ENCODE assay signal across 8 cellular contexts in genomic region chr18:55587341-55588000, GRCh38. TPM values are rescaled to one million over a fixed set of nuclear protein-coding genes. Genes with fewer than 3 reads are reported as not detected.
DNase-seq lines count a peak whose midpoint lies in the region; ATAC-seq, FAIRE-seq and TF ChIP-seq lines count a peak whose summit lies in the region.

No MANE protein-coding gene starts in this region.

- peak overlapping the region; percentile 45; the same call in 1 of the 2 replicates for H4K8ac ChIP-seq in H1 (ENCODE audit: extremely low read depth, insufficient read depth, low read length)

- no peaks in the 10 kb centered on the region for H3K27me3 ChIP-seq in BLaER1
- H3K27me3 ChIP-seq in HUES6 (ENCODE audit: control insufficient read depth, insufficient read depth, low read length), result no peaks in the 10 kb centered on the region
- no peaks in the 10 kb centered on the region for H3K27me3 ChIP-seq in SJCRH30
- H3K27me3 ChIP-seq in H1 (replicated peaks in 1 of 4; ENCODE audit: control insufficient read depth in 3 of 4, extremely low read depth in 1 of 4, insufficient read depth in 3 of 4, low read length in 3 of 4), result no peaks in the 10 kb centered on the region

- peaks cover 0 to 59% of the 10 kb centered on the region in 2 experiments; a peak in 3 of 4 replicates for H3K79me2 ChIP-seq in H1 (ENCODE audit: control insufficient read depth in 1 of 2, insufficient read depth in 2 of 2, low read length in 2 of 2)

- no peak for TF ChIP-seq RAD21 in H1 (IDR thresholded peaks at IDR 0.05 in 1 of 2, conservative IDR thresholded peaks at IDR 0.05 in 1 of 2; ENCODE audit: low read depth in 2 of 2, low read length in 2 of 2)

- H3K9ac ChIP-seq in BLaER1 (peak overlapping the region; percentile 92), HUES6 (ENCODE audit: low read length) (peak overlapping the region; percentile 38), H1 (replicated peaks in 1 of 4; ENCODE audit: extremely low read depth in 1 of 4, low read depth in 3 of 4, low read length in 3 of 4) (peak overlapping the region; percentile 39 to 88 (median 61); a peak in 4 of 7 replicates)

- H4K20me1 ChIP-seq in BLaER1 (peaks cover 1% of the 10 kb centered on the region; the same call in 1 of the 2 replicates), H1 (replicated peaks in 1 of 2; ENCODE audit: control insufficient read depth in 1 of 2, insufficient read depth in 2 of 2, low read length in 2 of 2) (no peaks in the 10 kb centered on the region)

- TF ChIP-seq POLR2A in H1 (IDR thresholded peaks at IDR 0.05; ENCODE audit: control extremely low read depth in 1 of 2, low read depth in 2 of 2, low read length in 2 of 2), result no peak

- no peak overlapping the region for H3K56ac ChIP-seq in H1 (replicated peaks; ENCODE audit: insufficient read length, low read depth, low read length)

- TF ChIP-seq CTCF in H1 (IDR thresholded peaks at IDR 0.05; ENCODE audit: control extremely low read depth in 1 of 3, insufficient read depth in 1 of 3, low read depth in 1 of 3, low read length in 3 of 3), result no peak

- 0% methylated on average over 11 of the region's 44 CpGs; no CpG with 5 or more reads in 1 of the 2 experiments for WGBS in H1 (ENCODE audit: extremely low coverage in 1 of 2, insufficient coverage in 1 of 2, insufficient read length in 1 of 2, insufficient replicate concordance in 2 of 2, low coverage in 1 of 2, low lambda C conversion rate in 2 of 2, missing lambda C conversion rate in 1 of 2), 2 experiments
- WGBS in urinary bladder, result under 1% methylated on average over 41 of the region's 44 CpGs

- no peak overlapping the region for H2AK5ac ChIP-seq in H1 (ENCODE audit: low read depth, low read length)

- H2BK15ac ChIP-seq in H1 (ENCODE audit: low read length), result no peak overlapping the region

- no peak for FAIRE-seq in H1 (lab: Jason Lieb, UNC)

- no peak overlapping the region for H2AFZ ChIP-seq in H1 (ENCODE audit: low read length)

- H3K9me3 ChIP-seq in BLaER1 (no peaks in the 10 kb centered on the region), HUES6 (ENCODE audit: control insufficient read depth, insufficient read depth, low read depth, low read length) (no peaks in the 10 kb centered on the region), SJCRH30 (replicated peaks) (no peaks in the 10 kb centered on the region), H1 (ENCODE audit: insufficient read depth in 2 of 2, low read depth in 1 of 2, low read length in 1 of 2) (no peaks in the 10 kb centered on the region)

- POLR2A ChIA-PET in H1 (lab: Charles Lee; ENCODE audit: partially characterized antibody), result interaction anchor here (0.5 kb wide), 1 partner anchor 99 kb away, joined by 3 read pairs; no protein-coding TSS in a partner anchor

- no peak overlapping the region for H3K14ac ChIP-seq in H1 (ENCODE audit: insufficient read length)

- peak overlapping the region; percentile 11; the same call in 1 of the 2 replicates for H3K18ac ChIP-seq in H1 (ENCODE audit: extremely low read depth, low read length)

- H3K4me2 ChIP-seq in BLaER1, result no peak overlapping the region
- peak overlapping the region; percentile 57 to 79 for H3K4me2 ChIP-seq in H1 (ENCODE audit: insufficient read depth in 1 of 2, low read depth in 2 of 2, low read length in 2 of 2)

- no peak overlapping the region for H2BK12ac ChIP-seq in H1 (ENCODE audit: low read depth, low read length)

- H3K4me3 ChIP-seq in BLaER1 (peak overlapping the region; percentile 74), HUES6 (ENCODE audit: low read depth, low read length) (peak overlapping the region; percentile 72), SJCRH30 (peak overlapping the region; percentile 67), H1 (ENCODE audit: extremely low read depth in 1 of 4, insufficient read depth in 2 of 4, low read depth in 3 of 4, low read length in 4 of 4) (peak overlapping the region; percentile 54 to 95 (median 58)), urinary bladder (ENCODE audit: low read depth, low read length) (peak overlapping the region; percentile 96)

- H3K4me1 ChIP-seq in BLaER1 (peaks cover 35% of the 10 kb centered on the region), HUES6 (ENCODE audit: control insufficient read depth, insufficient read depth, low read length) (peaks cover 41% of the 10 kb centered on the region), SJCRH30 (peaks cover 3% of the 10 kb centered on the region; the same call in 1 of the 2 replicates), H1 (replicated peaks in 1 of 4; ENCODE audit: control insufficient read depth in 3 of 4, insufficient read depth in 4 of 4, low read length in 3 of 4) (peaks cover 0 to 17% (median 6%) of the 10 kb centered on the region in 4 experiments; a peak in 5 of 7 replicates), urinary bladder (ENCODE audit: insufficient read depth) (no peaks in the 10 kb centered on the region)

- H3K4ac ChIP-seq in H1 (replicated peaks; ENCODE audit: insufficient read length, low read depth, low read length), result no peak overlapping the region

- ATAC-seq in GM21825 (IDR thresholded peaks at IDR 0.05; ENCODE audit: unreplicated experiment), result no peak

- peak overlapping the region; percentile 28 for H4K91ac ChIP-seq in H1 (replicated peaks; ENCODE audit: insufficient read length, low read length)

- no peak overlapping the region for H2BK20ac ChIP-seq in H1 (ENCODE audit: low read length)

- peak; percentile 19 to 39 for DNase-seq in SJCRH30
- no peak for DNase-seq in H1 (ENCODE audit: low read depth in 1 of 2, low spot score in 2 of 2)
- peak; percentile 64 for DNase-seq in midbrain (lab: John Stamatoyannopoulos, UW)
- no peak for DNase-seq in activated CD4-positive, alpha-beta T cell treated with anti-CD3 and anti-CD28 coated beads, Interleukin-2, amount 50 U/mL, for 1 hour

- H3K27ac ChIP-seq in BLaER1 (peak overlapping the region; percentile 91), HUES6 (ENCODE audit: low read depth, low read length) (no peak overlapping the region), SJCRH30 (peak overlapping the region; percentile 27; the same call in 1 of the 2 replicates), H1 (ENCODE audit: low read depth, low read length) (no peak overlapping the region), urinary bladder (ENCODE audit: low read depth) (peak overlapping the region; percentile 84)

- H4K5ac ChIP-seq in H1 (ENCODE audit: insufficient read length, low read depth, low read length), result peak overlapping the region; percentile 71

- H2BK120ac ChIP-seq in H1 (replicated peaks; ENCODE audit: low read depth, low read length), result no peak overlapping the region

- no peaks in the 10 kb centered on the region for H3K79me1 ChIP-seq in H1 (ENCODE audit: low read depth, low read length)

- CTCF ChIA-PET in H1 (lab: Charles Lee; ENCODE audit: partially characterized antibody), result interaction anchor here (0.6 to 0.7 kb wide), 3 partner anchors 160 to 353 kb away, joined by 3 to 4 read pairs (median 4); no protein-coding TSS in a partner anchor

- H3K23ac ChIP-seq in H1 (ENCODE audit: insufficient read length), result no peak overlapping the region

- peaks cover 2% of the 10 kb centered on the region; the same call in 1 of the 2 replicates for H3K23me2 ChIP-seq in H1 (ENCODE audit: low read depth, low read length)

- H3K36me3 ChIP-seq in BLaER1 (no peaks in the 10 kb centered on the region; the same call in 1 of the 2 replicates), HUES6 (ENCODE audit: control insufficient read depth, insufficient read depth, low read length) (peaks cover 16% of the 10 kb centered on the region), SJCRH30 (no peaks in the 10 kb centered on the region), H1 (ENCODE audit: control insufficient read depth in 2 of 4, insufficient read depth in 4 of 4, low read length in 3 of 4) (peaks cover 0 to 33% (median 2%) of the 10 kb centered on the region in 4 experiments; a peak in 2 of 8 replicates), urinary bladder (ENCODE audit: insufficient read depth) (no peaks in the 10 kb centered on the region)

- H2BK5ac ChIP-seq in H1 (ENCODE audit: low read depth, low read length), result peak overlapping the region; percentile 54

- no peak for TF ChIP-seq EP300 in H1 (IDR thresholded peaks at IDR 0.05; ENCODE audit: borderline replicate concordance in 1 of 2, low read depth in 2 of 2, low read length in 2 of 2)

TF ChIP-seq in H1, 55 proteins besides CTCF, POLR2A, EP300 and RAD21:
- TF ChIP-seq SRF (IDR thresholded peaks at IDR 0.05; ENCODE audit: low read depth, low read length) (no peak), CTBP2 (IDR thresholded peaks at IDR 0.05; ENCODE audit: borderline replicate concordance, insufficient read depth, insufficient read length, low read length) (no peak), HDAC2 (IDR thresholded peaks at IDR 0.05; ENCODE audit: borderline replicate concordance in 1 of 2, low read depth in 2 of 2, low read length in 2 of 2) (0 out of 4 replicates have a peak, but pooled peaks of 1 of the 2 experiments have one; percentile 27), HDAC6 (IDR thresholded peaks at IDR 0.05; ENCODE audit: low read depth, low read length) (no peak), ZNF274 (IDR thresholded peaks at IDR 0.05; ENCODE audit: borderline replicate concordance, extremely low read depth, low read length) (no peak), GABPA (IDR thresholded peaks at IDR 0.05; ENCODE audit: borderline replicate concordance, insufficient read depth, low read length) (no peak), SIX5 (IDR thresholded peaks at IDR 0.05; ENCODE audit: low read depth, low read length) (no peak)

RNA-seq across cellular contexts. Expression of gene TCF4, which starts 0.5 kb away (rescaled TPM):
- total RNA-seq in SJCRH30 (2014; rRNA removed; shearing (Covaris generic)), result 35.1 and 37.3 TPM in 2 replicates
- total RNA-seq in H1 (2021; fragmentation: NEBNext Ultra II Directional; extraction: Animal tissue kit (Norgen Biotek cat#: 25700)), result 113 and 118 TPM in 2 replicates
- 57.8 and 59.3 TPM in 2 replicates for polyA plus RNA-seq in H1 (2011; rRNA removed)
- polyA plus RNA-seq in H1 (2011; cell fraction: cytosol; rRNA removed), result 42.9 TPM
- polyA plus RNA-seq in H1 (2011; cell fraction: nucleus; rRNA removed), result 122 TPM
- polyA plus RNA-seq in H1 (2012, experiment 1 of 2), result 42.2 to 52.2 TPM (median 50.9 TPM) in 4 replicates
- polyA plus RNA-seq in H1 (2012, experiment 2 of 2), result 4.2 TPM
- 65.1 TPM for polyA plus RNA-seq in H1 (2013, experiment 1 of 2)
- polyA plus RNA-seq in H1 (2013, experiment 2 of 2), result 59.8 TPM
- 352 and 443 TPM in 2 replicates for polyA minus RNA-seq in H1 (2011; rRNA and poly(A)+ RNA removed)
- polyA minus RNA-seq in H1 (2011; cell fraction: cytosol; rRNA and poly(A)+ RNA removed), result 85.9 TPM
- polyA minus RNA-seq in H1 (2011; cell fraction: nucleus; rRNA and poly(A)+ RNA removed), result 467 TPM
- total RNA-seq in urinary bladder, result 464 TPM
- polyA plus RNA-seq in urinary bladder, result 46.3 TPM

Comparison
In these comparisons a context has a peak if more than half of its experiments do, and no peak if none do; other contexts are left out.
1. H3K27ac ChIP-seq: peak in BLaER1 (single experiment), SJCRH30 (single experiment) and urinary bladder (single experiment); none in HUES6 (single experiment) and H1 (single experiment).
2. H3K9ac ChIP-seq: peak in every context shown above with its lines; median percentile 92 in BLaER1; 61 in H1; 38 in HUES6.
3. DNase-seq: peak in SJCRH30 (2 of 2) and midbrain (single experiment); none in H1 (0 of 2) and activated CD4-positive, alpha-beta T cell treated with anti-CD3 and anti-CD28 coated beads, Interleukin-2, amount 50 U/mL, for 1 hour (single experiment).
4. Peak in every context shown above with its lines, with median percentiles within 50 percentile points of each other: H3K4me3 ChIP-seq.